Comparison of ENCODE assay signal across 9 cellular contexts in the genomic region with DNA sequence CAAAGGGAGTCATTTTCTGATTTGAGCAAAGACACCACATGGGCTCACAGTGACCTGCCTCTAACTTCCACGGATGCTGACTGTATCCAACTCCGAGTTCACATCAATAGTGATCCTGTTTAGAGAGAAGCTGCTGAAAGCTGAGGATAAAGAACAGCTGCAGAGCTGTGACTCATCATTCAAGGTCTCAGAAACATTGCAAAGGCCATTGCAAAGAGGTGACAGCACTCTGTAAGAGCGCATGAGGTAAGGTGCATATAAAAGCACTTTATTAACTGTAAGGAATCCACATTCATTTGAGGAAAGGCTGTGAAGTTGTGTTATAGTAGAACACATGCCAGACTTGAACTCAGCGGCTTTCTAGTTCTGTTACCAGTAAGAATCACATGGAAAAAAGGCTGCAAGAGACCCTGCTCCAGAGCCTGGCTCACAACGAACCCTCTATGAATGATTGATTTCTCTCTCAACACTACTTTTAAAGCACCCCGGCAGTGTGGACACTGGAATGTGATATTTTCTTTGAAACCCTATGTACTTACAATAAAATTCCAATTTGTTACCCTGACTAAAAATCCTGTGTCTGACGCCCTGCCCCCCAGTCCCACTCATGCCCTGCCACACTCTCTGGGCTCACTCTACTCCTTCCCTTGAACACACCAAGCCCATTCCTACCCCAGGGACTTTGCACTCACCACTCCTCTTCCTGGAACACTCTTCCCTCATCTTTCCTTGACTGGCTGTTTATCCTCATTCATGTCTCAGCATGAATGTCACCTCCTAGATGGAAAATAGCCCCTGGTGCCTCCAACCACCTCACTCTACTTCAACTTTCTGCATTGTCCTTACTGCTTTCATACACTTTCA.
A peak's percentile ranks its signal among the peaks of the same experiment; 100 is the strongest.
DNase-seq lines count a peak whose midpoint lies in the region; FAIRE-seq and TF ChIP-seq lines count a peak whose summit lies in the region.
"Had no signal": no experiment of that assay in that cellular context is flagged by ENCODE, and none has a peak within 500 bp of the region (broad histone marks: within the 10 kb centered on the region; RNA-seq: fewer than 3 reads in every experiment).

No MANE protein-coding gene starts in this region.

- H3K36me3 ChIP-seq in cardiac muscle cell: no peaks in the 10 kb centered on the region
- H3K36me3 ChIP-seq in tibial nerve: no peaks in the 10 kb centered on the region

- peak; percentile 98 for FAIRE-seq in TTC549 (lab: Jason Lieb, UNC)
- FAIRE-seq: GM19239 had no signal

- H3K4me1 ChIP-seq in cardiac muscle cell (ENCODE audit: low read depth): peaks cover 7% of the 10 kb centered on the region
- peaks cover 0 to 3% (median 0%) of the 10 kb centered on the region in 4 donors for H3K4me1 ChIP-seq in tibial nerve

- H3K9me3 ChIP-seq in cardiac muscle cell (ENCODE audit: low read depth) (no peaks in the 10 kb centered on the region), tibial nerve (no peaks in the 10 kb centered on the region)

- no peak for TF ChIP-seq POLR2A in tibial nerve (IDR thresholded peaks at IDR 0.05)

- no peak overlapping the region for H3K4me3 ChIP-seq in cardiac muscle cell
- no peak overlapping the region for H3K4me3 ChIP-seq in tibial nerve

- DNase-seq in NCI-H2171 treated with DMSO at 0.1 percent for 48 hours (lab: John Stamatoyannopoulos, UW) (peak; percentile 59), NCI-H2171 (lab: John Stamatoyannopoulos, UW) (no peak), cardiac muscle cell (ENCODE audit: low read depth in 1 of 2, low spot score in 1 of 2) (peak; percentile 56 to 86), superior temporal gyrus (ENCODE audit: extremely low spot score) (peak; percentile 47), tibial nerve (ENCODE audit: low spot score in 2 of 2) (no peak), NCI-H2196 treated with DMSO at 0.1 percent for 48 hours (lab: John Stamatoyannopoulos, UW; ENCODE audit: unreplicated experiment) (no peak)
- no peak for DNase-seq in activated T-cell treated with anti-CD3 and anti-CD28 coated beads, Interleukin-2, amount 50 U/mL, for 1 hour

- 47 to 49% methylated on average over 6 to 7 of the region's 7 CpGs for WGBS in tibial nerve, 2 donors

- H3K27me3 ChIP-seq in cardiac muscle cell (no peaks in the 10 kb centered on the region), tibial nerve (no peaks in the 10 kb centered on the region)

- H3K27ac ChIP-seq in cardiac muscle cell (no peak overlapping the region), tibial nerve (peak overlapping the region in 1 of 4 donors; percentile 8)

- no peak for TF ChIP-seq CTCF in cardiac muscle cell (IDR thresholded peaks at IDR 0.05; ENCODE audit: low read depth, low read length)
- no peak for TF ChIP-seq CTCF in tibial nerve (IDR thresholded peaks at IDR 0.05)

- TF ChIP-seq EP300 in tibial nerve (IDR thresholded peaks at IDR 0.05): no peak

Comparison
In these comparisons a context has a peak if more than half of its experiments do, and no peak if none do; other contexts are left out.
1. DNase-seq: peak in NCI-H2171 treated with DMSO at 0.1 percent for 48 hours (single experiment), cardiac muscle cell (2 of 2) and superior temporal gyrus (single experiment); none in NCI-H2171 (single experiment), tibial nerve (0 of 2), activated T-cell treated with anti-CD3 and anti-CD28 coated beads, Interleukin-2, amount 50 U/mL, for 1 hour (single experiment) and NCI-H2196 treated with DMSO at 0.1 percent for 48 hours (single experiment).